Comparison of ENCODE assay signal across 1 cellular context in genomic region chr22:18001040-18001893, GRCh38.
TF ChIP-seq lines count a peak whose summit lies in the region.

No MANE protein-coding gene starts in this region.

TF ChIP-seq in HEK293, 187 proteins besides CTCF, POLR2A, EP300 and RAD21 (continued from another document and continues in another):
- TF ChIP-seq REST (tag by site-specific recombination; IDR thresholded peaks at IDR 0.05), result no peak
- TF ChIP-seq ZBTB21 (tag by site-specific recombination; IDR thresholded peaks at IDR 0.05), result no peak; the same call in 1 of the 2 replicates
- TF ChIP-seq ZNF157 (tag by site-specific recombination; IDR thresholded peaks at IDR 0.05), result no peak
- TF ChIP-seq ZBTB20 (tag by site-specific recombination; IDR thresholded peaks at IDR 0.05), result peak; percentile 35; the same call in 1 of the 2 replicates
- no peak for TF ChIP-seq ZNF529 (tag by site-specific recombination; IDR thresholded peaks at IDR 0.05; ENCODE audit: insufficient replicate concordance)
- no peak for TF ChIP-seq ZNF530 (tag by site-specific recombination; IDR thresholded peaks at IDR 0.05; ENCODE audit: low read depth)
- TF ChIP-seq KLF7 (tag by site-specific recombination; IDR thresholded peaks at IDR 0.05; ENCODE audit: borderline replicate concordance), result peak; percentile 99
- no peak for TF ChIP-seq ZNF311 (tag by site-specific recombination; IDR thresholded peaks at IDR 0.05; ENCODE audit: borderline replicate concordance)
- TF ChIP-seq KLF8 (tag by site-specific recombination; IDR thresholded peaks at IDR 0.05), result peak; percentile 99
- TF ChIP-seq ZBTB8A (tag by site-specific recombination; IDR thresholded peaks at IDR 0.05), result peak; percentile 99
- no peak for TF ChIP-seq GLIS2 (tag by site-specific recombination; IDR thresholded peaks at IDR 0.05)
- no peak for TF ChIP-seq ZNF426 (tag by site-specific recombination; IDR thresholded peaks at IDR 0.05)
- TF ChIP-seq ZNF48 (tag by site-specific recombination; IDR thresholded peaks at IDR 0.05), result no peak
- TF ChIP-seq ZNF670 (tag by site-specific recombination; IDR thresholded peaks at IDR 0.05; ENCODE audit: low read depth), result no peak
- no peak for TF ChIP-seq ZNF624 (tag by site-specific recombination; IDR thresholded peaks at IDR 0.05)
- TF ChIP-seq ZNF488 (tag by site-specific recombination; IDR thresholded peaks at IDR 0.05), result no peak
- TF ChIP-seq ZSCAN16 (tag by site-specific recombination; IDR thresholded peaks at IDR 0.05), result no peak
- TF ChIP-seq ZNF768 (tag by site-specific recombination; IDR thresholded peaks at IDR 0.05), result no peak
- TF ChIP-seq INSM2 (tag by site-specific recombination; IDR thresholded peaks at IDR 0.05), result peak; percentile 61; the same call in 1 of the 2 replicates
- TF ChIP-seq ZNF26 (tag by site-specific recombination; IDR thresholded peaks at IDR 0.05), result no peak
- peak; percentile 58; the same call in 1 of the 2 replicates for TF ChIP-seq ZNF76 (tag by site-specific recombination; IDR thresholded peaks at IDR 0.05; ENCODE audit: borderline replicate concordance, low read depth)
- peak; percentile 67; the same call in 1 of the 2 replicates for TF ChIP-seq ZNF350 (tag by site-specific recombination; IDR thresholded peaks at IDR 0.05)
- no peak for TF ChIP-seq ZFP3 (tag by site-specific recombination; IDR thresholded peaks at IDR 0.05; ENCODE audit: low read depth)
- peak; percentile 96 for TF ChIP-seq KLF17 (tag by site-specific recombination; IDR thresholded peaks at IDR 0.05)
- TF ChIP-seq ZNF121 (tag by site-specific recombination; IDR thresholded peaks at IDR 0.05), result peak; percentile 52; the same call in 1 of the 2 replicates
- TF ChIP-seq ATF2 (tag by site-specific recombination; IDR thresholded peaks at IDR 0.05; ENCODE audit: low read depth), result no peak
- no peak for TF ChIP-seq ZNF175 (tag by site-specific recombination; IDR thresholded peaks at IDR 0.05)
- TF ChIP-seq ZNF514 (tag by site-specific recombination; IDR thresholded peaks at IDR 0.05), result no peak
- no peak for TF ChIP-seq ZNF433 (tag by site-specific recombination; IDR thresholded peaks at IDR 0.05; ENCODE audit: low read depth)
- TF ChIP-seq ZNF580 (tag by site-specific recombination; IDR thresholded peaks at IDR 0.05), result peak; percentile 46; the same call in 1 of the 2 replicates
- no peak for TF ChIP-seq ZSCAN18 (tag by site-specific recombination; IDR thresholded peaks at IDR 0.05)
- TF ChIP-seq ZSCAN5A (tag by site-specific recombination; IDR thresholded peaks at IDR 0.05), result no peak; the same call in 1 of the 2 replicates
- peak; percentile 65 for TF ChIP-seq ZNF335 (tag by site-specific recombination; conservative IDR thresholded peaks at IDR 0.05)
- no peak for TF ChIP-seq ZBTB10 (tag by site-specific recombination; IDR thresholded peaks at IDR 0.05)
- peak; percentile 78 for TF ChIP-seq SETDB1 (IDR thresholded peaks at IDR 0.05; ENCODE audit: insufficient read length, low read length)
- TF ChIP-seq ZBTB49 (tag by site-specific recombination; IDR thresholded peaks at IDR 0.05; ENCODE audit: low read depth), result no peak
- no peak for TF ChIP-seq MYNN (tag by site-specific recombination; IDR thresholded peaks at IDR 0.05; ENCODE audit: borderline replicate concordance)
- no peak for TF ChIP-seq ZIC2 (tag by site-specific recombination; IDR thresholded peaks at IDR 0.05)
- no peak for TF ChIP-seq ZSCAN4 (tag by site-specific recombination; IDR thresholded peaks at IDR 0.05)
- TF ChIP-seq ZNF112 (tag by site-specific recombination; IDR thresholded peaks at IDR 0.05), result no peak
- peak; percentile 94 for TF ChIP-seq ZNF621 (tag by site-specific recombination; IDR thresholded peaks at IDR 0.05)
